ENCODE assay signal across 8 cellular contexts in the genomic region with DNA sequence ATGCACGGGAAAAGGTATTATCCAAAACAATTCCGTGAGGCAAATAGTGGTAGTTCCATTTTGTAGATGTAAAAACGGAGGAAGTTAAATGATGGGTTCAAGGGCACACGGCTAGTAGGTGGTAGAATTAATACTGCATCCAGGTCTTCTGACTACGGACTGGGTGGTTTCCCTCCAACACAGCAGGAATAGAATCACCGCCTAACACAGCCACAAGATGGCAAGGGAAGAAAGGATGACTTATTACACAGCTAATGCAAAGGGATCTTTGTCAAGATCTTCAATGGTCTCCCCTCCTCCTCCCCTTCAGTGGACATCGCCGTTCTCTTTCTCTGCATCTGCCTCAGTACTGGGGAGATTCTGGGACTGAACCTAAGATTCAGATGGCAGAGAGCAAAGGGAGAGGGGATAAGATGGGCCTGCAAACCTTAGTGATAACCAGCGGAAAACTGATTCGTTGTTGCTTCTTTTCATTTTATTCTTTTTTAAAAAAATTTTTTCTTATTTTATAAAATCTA. TPM values are rescaled to one million over a fixed set of nuclear protein-coding genes. Genes with fewer than 3 reads are reported as not detected.
DNase-seq lines count a peak whose midpoint lies in the region; ATAC-seq and TF ChIP-seq lines count a peak whose summit lies in the region.

No MANE protein-coding gene starts in this region.

- WGBS in heart left ventricle, 4 donors, result 24 to 26% (median 25%) methylated on average over 10 of the region's 10 CpGs

- H3K4me2 ChIP-seq in parathyroid adenoma (ENCODE audit: low read length), result peak overlapping the region; percentile 71

- in situ Hi-C loops in GM13977 (cut with MboI; ENCODE audit: low pct_unique_long_range_greater_than_20kb, low sequenced_read_pairs, unreplicated experiment), result no loop called here

- peak overlapping the region; percentile 99 for H2AFZ ChIP-seq in parathyroid adenoma

- no peaks in the 10 kb centered on the region for H3K27me3 ChIP-seq in heart left ventricle
- H3K27me3 ChIP-seq in parathyroid adenoma (ENCODE audit: control insufficient read depth, insufficient read depth, low read length), result no peaks in the 10 kb centered on the region

- peaks cover 34% of the 10 kb centered on the region for H3K4me1 Mint-ChIP-seq in activated T-helper 2 cell treated with anti-CD3 and anti-CD28 coated beads, Interferon-gamma antibody, Interleukin-2, Interleukin-4, amounts not matched to agents 10 μg/mL and 5 μg/mL and 100 μg/mL, durations not matched to agents 14 hours and 24 hours and 36 hours (ENCODE audit: low read depth)

- H3K4me3 ChIP-seq in heart left ventricle (peak overlapping the region; percentile 75 to 92 (median 85)), parathyroid adenoma (ENCODE audit: low read depth, low read length) (peak overlapping the region; percentile 72)

- intact Hi-C loops in activated T-helper 2 cell treated with anti-CD3 and anti-CD28 coated beads, Interferon-gamma antibody, Interleukin-2, Interleukin-4, amounts not matched to agents 10 μg/mL and 5 μg/mL and 100 μg/mL, durations not matched to agents 14 hours and 24 hours and 36 hours (cut with micrococcal nuclease), result loop anchor here (1.0 to 10.0 kb wide), 9 partner anchors 45 to 936 kb away; a partner anchor contains a TSS
- intact Hi-C loops in heart left ventricle (cut with DNase I), result loop anchor here in 7 of 10 donors (2.0 to 10.0 kb wide), 7 partner anchors 142 to 264 kb away; a partner anchor contains a TSS

- peaks cover 2% of the 10 kb centered on the region for H3K27me3 Mint-ChIP-seq in activated T-helper 2 cell treated with anti-CD3 and anti-CD28 coated beads, Interferon-gamma antibody, Interleukin-2, Interleukin-4, amounts not matched to agents 10 μg/mL and 5 μg/mL and 100 μg/mL, durations not matched to agents 14 hours and 24 hours and 36 hours (ENCODE audit: low read depth)

- ATAC-seq in HG02884 (IDR thresholded peaks at IDR 0.05; ENCODE audit: unreplicated experiment) (peak; percentile 30), heart left ventricle (peak; percentile 42 to 69 (median 52)), HG03565 (IDR thresholded peaks at IDR 0.05; ENCODE audit: unreplicated experiment) (no peak)

- H3K4me1 ChIP-seq in heart left ventricle, result peaks cover 0 to 30% (median 15%) of the 10 kb centered on the region in 12 donors
- H3K4me1 ChIP-seq in parathyroid adenoma, result peaks cover 3% of the 10 kb centered on the region

- H3K27ac ChIP-seq in heart left ventricle (peak overlapping the region; percentile 50 to 92 (median 82)), parathyroid adenoma (peak overlapping the region; percentile 66)

- peak overlapping the region; percentile 99 for H3K4me3 Mint-ChIP-seq in activated T-helper 2 cell treated with anti-CD3 and anti-CD28 coated beads, Interferon-gamma antibody, Interleukin-2, Interleukin-4, amounts not matched to agents 10 μg/mL and 5 μg/mL and 100 μg/mL, durations not matched to agents 14 hours and 24 hours and 36 hours (ENCODE audit: low read depth)

- H3K36me3 ChIP-seq in heart left ventricle, result peaks cover 0 to 23% (median 15%) of the 10 kb centered on the region in 9 donors
- no peaks in the 10 kb centered on the region for H3K36me3 ChIP-seq in parathyroid adenoma (ENCODE audit: control insufficient read depth, insufficient read depth, low read length)

- H3K9ac ChIP-seq in parathyroid adenoma, result peak overlapping the region; percentile 61

- H3K27ac Mint-ChIP-seq in activated T-helper 2 cell treated with anti-CD3 and anti-CD28 coated beads, Interferon-gamma antibody, Interleukin-2, Interleukin-4, amounts not matched to agents 10 μg/mL and 5 μg/mL and 100 μg/mL, durations not matched to agents 14 hours and 24 hours and 36 hours, result peak overlapping the region; percentile 97

- peaks cover 5% of the 10 kb centered on the region for H3K79me2 ChIP-seq in parathyroid adenoma

- H3K9me3 Mint-ChIP-seq in activated T-helper 2 cell treated with anti-CD3 and anti-CD28 coated beads, Interferon-gamma antibody, Interleukin-2, Interleukin-4, amounts not matched to agents 10 μg/mL and 5 μg/mL and 100 μg/mL, durations not matched to agents 14 hours and 24 hours and 36 hours, result no peaks in the 10 kb centered on the region

- DNase-seq in AG08396 (ENCODE audit: low spot score) (peak; percentile 38), GM13977 (ENCODE audit: low spot score) (peak; percentile 56), NCI-H2196 (lab: John Stamatoyannopoulos, UW; ENCODE audit: unreplicated experiment) (peak; percentile 43), heart left ventricle (no peak)
- no peak for DNase-seq in activated T-helper 2 cell treated with anti-CD3 and anti-CD28 coated beads, Interferon-gamma antibody, Interleukin-2, Interleukin-4, amounts not matched to agents 10 μg/mL and 5 μg/mL and 100 μg/mL, durations not matched to agents 14 hours and 24 hours and 36 hours (ENCODE audit: low spot score)

- TF ChIP-seq CTCF in GM13977 (IDR thresholded peaks at IDR 0.05; ENCODE audit: extremely low read depth, insufficient read depth, missing control alignments) (no peak), heart left ventricle (IDR thresholded peaks at IDR 0.05) (peak in 1 of 12 donors; percentile 13), parathyroid adenoma (IDR thresholded peaks at IDR 0.05) (no peak)

- no peak for TF ChIP-seq POLR2A in heart left ventricle (IDR thresholded peaks at IDR 0.05)

- H3K36me3 Mint-ChIP-seq in activated T-helper 2 cell treated with anti-CD3 and anti-CD28 coated beads, Interferon-gamma antibody, Interleukin-2, Interleukin-4, amounts not matched to agents 10 μg/mL and 5 μg/mL and 100 μg/mL, durations not matched to agents 14 hours and 24 hours and 36 hours (ENCODE audit: low read depth), result peaks cover 27% of the 10 kb centered on the region

- H3K9me3 ChIP-seq in heart left ventricle, result no peaks in the 10 kb centered on the region
- H3K9me3 ChIP-seq in parathyroid adenoma (ENCODE audit: control insufficient read depth, low read length), result no peaks in the 10 kb centered on the region

RNA-seq across cellular contexts. Expression of a gene that starts 0.6 kb away (rescaled TPM):
- total RNA-seq in activated T-helper 2 cell treated with anti-CD3 and anti-CD28 coated beads, Interferon-gamma antibody, Interleukin-2, Interleukin-4, amounts not matched to agents 10 μg/mL and 5 μg/mL and 100 μg/mL, durations not matched to agents 14 hours and 24 hours and 36 hours, result 90.6 and 91.2 TPM in 2 replicates
- total RNA-seq in heart left ventricle, result 10 to 100 TPM in 7 of 9 donors, 1 to 10 TPM in 2; 7.9 to 18.3 (median 11.8) TPM
- polyA plus RNA-seq in heart left ventricle, result 10 to 100 TPM in 1 of 2 donors, 1 to 10 TPM in 1; 2.6 to 10.3 TPM

Comparison
In these comparisons a context has a peak if more than half of its experiments do, and no peak if none do; other contexts are left out.
1. DNase-seq: peak in AG08396 (single experiment), GM13977 (single experiment) and NCI-H2196 (single experiment); none in activated T-helper 2 cell treated with anti-CD3 and anti-CD28 coated beads, Interferon-gamma antibody, Interleukin-2, Interleukin-4, amounts not matched to agents 10 μg/mL and 5 μg/mL and 100 μg/mL, durations not matched to agents 14 hours and 24 hours and 36 hours (single experiment) and heart left ventricle (0 of 5).